ENCODE assay signal across 1 cellular context in the genomic region with DNA sequence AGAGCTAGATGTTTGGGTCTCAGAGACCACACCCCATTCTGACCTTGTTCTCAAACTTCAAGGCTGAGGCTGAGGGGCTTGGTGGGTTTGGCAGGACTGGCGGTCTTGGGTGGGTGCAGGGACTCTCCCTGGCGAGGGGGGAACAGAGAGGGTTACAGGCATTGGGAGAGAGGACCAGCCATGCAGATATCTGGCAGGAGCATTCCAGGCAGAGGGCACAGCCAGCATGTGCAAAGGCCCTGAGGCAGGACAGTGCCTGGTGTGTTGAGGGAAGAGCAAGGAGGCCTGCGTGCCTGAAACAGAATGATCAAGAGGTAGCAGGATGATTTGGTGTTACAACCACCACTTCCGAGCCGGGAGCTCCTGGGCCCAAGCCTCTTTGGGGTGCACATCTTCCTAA.
TF ChIP-seq lines count a peak whose summit lies in the region.

No MANE protein-coding gene starts in this region.

TF ChIP-seq in K562, 482 proteins besides CTCF, POLR2A, EP300 and RAD21:
- TF ChIP-seq ZNF232 (CRISPR knock-in tag; IDR thresholded peaks at IDR 0.05) (no peak), BCOR (IDR thresholded peaks at IDR 0.05) (peak; percentile 30), CEBPB (tag; IDR thresholded peaks at IDR 0.05) (no peak), ZNF766 (CRISPR knock-in tag; conservative IDR thresholded peaks at IDR 0.05) (no peak), RBM25 (IDR thresholded peaks at IDR 0.05; ENCODE audit: low read depth, low read length, severe bottlenecking) (peak; percentile 78), ZNF263 (CRISPR knock-in tag; IDR thresholded peaks at IDR 0.05; ENCODE audit: borderline replicate concordance) (no peak), DPF2 (IDR thresholded peaks at IDR 0.05) (no peak), CBX1 (IDR thresholded peaks at IDR 0.05; ENCODE audit: low read depth) (0 out of 2 replicates have a peak, but pooled peaks have one; percentile 58), TSC22D4 (tag; IDR thresholded peaks at IDR 0.05) (no peak), COPS2 (conservative IDR thresholded peaks at IDR 0.05) (no peak), KDM1A (IDR thresholded peaks at IDR 0.05) (0 out of 4 replicates have a peak, but pooled peaks of 1 of the 2 experiments have one; percentile 10), ZFP30 (CRISPR knock-in tag; IDR thresholded peaks at IDR 0.05; ENCODE audit: borderline replicate concordance) (no peak), NBN (IDR thresholded peaks at IDR 0.05; ENCODE audit: low read depth) (no peak), FUS (optimal IDR thresholded peaks at IDR 0.05; ENCODE audit: low read depth, low read length) (no peak), SREBF2 (CRISPR knock-in tag; IDR thresholded peaks at IDR 0.05) (no peak), MYNN (IDR thresholded peaks at IDR 0.05) (no peak), MYNN (CRISPR knock-in tag; IDR thresholded peaks at IDR 0.05) (no peak)
- TF ChIP-seq, protein P1, sequence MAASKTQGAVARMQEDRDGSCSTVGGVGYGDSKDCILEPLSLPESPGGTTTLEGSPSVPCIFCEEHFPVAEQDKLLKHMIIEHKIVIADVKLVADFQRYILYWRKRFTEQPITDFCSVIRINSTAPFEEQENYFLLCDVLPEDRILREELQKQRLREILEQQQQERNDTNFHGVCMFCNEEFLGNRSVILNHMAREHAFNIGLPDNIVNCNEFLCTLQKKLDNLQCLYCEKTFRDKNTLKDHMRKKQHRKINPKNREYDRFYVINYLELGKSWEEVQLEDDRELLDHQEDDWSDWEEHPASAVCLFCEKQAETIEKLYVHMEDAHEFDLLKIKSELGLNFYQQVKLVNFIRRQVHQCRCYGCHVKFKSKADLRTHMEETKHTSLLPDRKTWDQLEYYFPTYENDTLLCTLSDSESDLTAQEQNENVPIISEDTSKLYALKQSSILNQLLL (CRISPR knock-in tag; IDR thresholded peaks at IDR 0.05; ENCODE audit: borderline replicate concordance), result no peak
- TF ChIP-seq, protein P2, sequence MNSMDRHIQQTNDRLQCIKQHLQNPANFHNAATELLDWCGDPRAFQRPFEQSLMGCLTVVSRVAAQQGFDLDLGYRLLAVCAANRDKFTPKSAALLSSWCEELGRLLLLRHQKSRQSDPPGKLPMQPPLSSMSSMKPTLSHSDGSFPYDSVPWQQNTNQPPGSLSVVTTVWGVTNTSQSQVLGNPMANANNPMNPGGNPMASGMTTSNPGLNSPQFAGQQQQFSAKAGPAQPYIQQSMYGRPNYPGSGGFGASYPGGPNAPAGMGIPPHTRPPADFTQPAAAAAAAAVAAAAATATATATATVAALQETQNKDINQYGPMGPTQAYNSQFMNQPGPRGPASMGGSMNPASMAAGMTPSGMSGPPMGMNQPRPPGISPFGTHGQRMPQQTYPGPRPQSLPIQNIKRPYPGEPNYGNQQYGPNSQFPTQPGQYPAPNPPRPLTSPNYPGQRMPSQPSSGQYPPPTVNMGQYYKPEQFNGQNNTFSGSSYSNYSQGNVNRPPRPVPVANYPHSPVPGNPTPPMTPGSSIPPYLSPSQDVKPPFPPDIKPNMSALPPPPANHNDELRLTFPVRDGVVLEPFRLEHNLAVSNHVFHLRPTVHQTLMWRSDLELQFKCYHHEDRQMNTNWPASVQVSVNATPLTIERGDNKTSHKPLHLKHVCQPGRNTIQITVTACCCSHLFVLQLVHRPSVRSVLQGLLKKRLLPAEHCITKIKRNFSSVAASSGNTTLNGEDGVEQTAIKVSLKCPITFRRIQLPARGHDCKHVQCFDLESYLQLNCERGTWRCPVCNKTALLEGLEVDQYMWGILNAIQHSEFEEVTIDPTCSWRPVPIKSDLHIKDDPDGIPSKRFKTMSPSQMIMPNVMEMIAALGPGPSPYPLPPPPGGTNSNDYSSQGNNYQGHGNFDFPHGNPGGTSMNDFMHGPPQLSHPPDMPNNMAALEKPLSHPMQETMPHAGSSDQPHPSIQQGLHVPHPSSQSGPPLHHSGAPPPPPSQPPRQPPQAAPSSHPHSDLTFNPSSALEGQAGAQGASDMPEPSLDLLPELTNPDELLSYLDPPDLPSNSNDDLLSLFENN (IDR thresholded peaks at IDR 0.05; ENCODE audit: low read depth in 2 of 2, low read length in 2 of 2), result no peak
TF ChIP-seq in K562: peak in this region for 4.
